Comparison of ENCODE assay signal across 11 cellular contexts in the genomic region with DNA sequence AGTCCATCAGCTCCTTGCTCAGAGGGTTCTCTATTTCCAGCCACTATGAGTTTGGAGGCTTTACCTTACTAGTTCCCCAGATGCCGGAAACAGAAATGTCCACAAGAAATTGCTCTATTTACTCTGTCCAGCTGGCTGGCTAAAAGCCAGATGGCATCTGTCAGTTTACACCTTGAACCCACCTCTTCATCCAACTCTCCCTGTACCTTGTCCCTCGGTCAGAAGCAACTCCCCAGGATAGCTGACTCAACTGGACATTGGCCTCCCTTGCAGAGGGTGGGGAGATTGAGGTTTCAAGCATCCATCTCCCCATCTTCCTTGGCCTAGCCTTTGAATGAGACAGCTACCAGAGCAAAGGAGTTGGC. TPM values are rescaled to one million over a fixed set of nuclear protein-coding genes. Genes with fewer than 3 reads are reported as not detected.
DNase-seq lines count a peak whose midpoint lies in the region; FAIRE-seq and TF ChIP-seq lines count a peak whose summit lies in the region.
"Had no signal": no experiment of that assay in that cellular context is flagged by ENCODE, and none has a peak within 500 bp of the region (broad histone marks: within the 10 kb centered on the region; RNA-seq: fewer than 3 reads in every experiment).

No MANE protein-coding gene starts in this region.

- peak overlapping the region; percentile 76; the same call in 1 of the 2 replicates for H3K4me3 ChIP-seq in GM08714 (ENCODE audit: low read length)
- H3K4me3 ChIP-seq in PC-9, result peak overlapping the region; percentile 90
- peak overlapping the region; percentile 93 for H3K4me3 ChIP-seq in epithelial cell of proximal tubule (ENCODE audit: low read depth, low read length)
- H3K4me3 ChIP-seq in sigmoid colon, result peak overlapping the region in 3 of 4 donors; percentile 94 to 97 (median 97)

- H3K36me3 ChIP-seq in PC-9 (ENCODE audit: low read depth) (peaks cover 9% of the 10 kb centered on the region; the same call in 1 of the 2 replicates), sigmoid colon (peaks cover 3 to 32% (median 21%) of the 10 kb centered on the region in 4 donors)

- POLR2A ChIA-PET in PC-9 (lab: Charles Lee; ENCODE audit: unreplicated experiment), result no interaction called here

- H3K27me3 ChIP-seq in PC-9 (ENCODE audit: insufficient read depth, low read depth), result no peaks in the 10 kb centered on the region
- H3K27me3 ChIP-seq in sigmoid colon, result no peaks in the 10 kb centered on the region
- H3K27me3 ChIP-seq: ascending aorta had no signal

- no peak for DNase-seq in PC-9
- no peak for DNase-seq in epithelial cell of proximal tubule (ENCODE audit: low read depth)
- DNase-seq in sigmoid colon, result no peak
- DNase-seq in NCI-H526 treated with DMSO at 0.1 percent for 48 hours (lab: John Stamatoyannopoulos, UW), result no peak
- no peak for DNase-seq in H4 (ENCODE audit: low spot score)
- DNase-seq in GM12892 (ENCODE audit: insufficient read length), result no peak
- no peak for DNase-seq in SHP77 (lab: John Stamatoyannopoulos, UW)
- DNase-seq: Right ventricle myocardium superior had no signal

- H4K20me1 ChIP-seq in PC-9 (ENCODE audit: insufficient read depth), result no peaks in the 10 kb centered on the region

- 54 to 72% methylated on average over 2 of the region's 2 CpGs for WGBS in sigmoid colon, 2 donors

- intact Hi-C loops in PC-9 (cut with micrococcal nuclease; ENCODE audit: unreplicated experiment), result no loop called here
- intact Hi-C loops in sigmoid colon (cut with DNase I), result no loop called here

- H3F3A ChIP-seq in PC-9 (ENCODE audit: insufficient read depth, low read depth), result peaks cover 17% of the 10 kb centered on the region

- H3K27ac ChIP-seq in PC-9 (peak overlapping the region; percentile 14; the same call in 1 of the 2 replicates), sigmoid colon (no peak overlapping the region)

- TF ChIP-seq EP300 in sigmoid colon (IDR thresholded peaks at IDR 0.05), result no peak

- no peak for FAIRE-seq in GM12892 (lab: Jason Lieb, UNC)

- H3K9me2 ChIP-seq in PC-9 (ENCODE audit: insufficient read depth), result no peaks in the 10 kb centered on the region

- H2AFZ ChIP-seq in PC-9, result no peak overlapping the region

- H3K4me1 ChIP-seq in PC-9 (replicated peaks; ENCODE audit: insufficient read depth) (peaks cover 25% of the 10 kb centered on the region), sigmoid colon (peaks cover 0 to 35% (median 26%) of the 10 kb centered on the region in 4 donors)

- no TSS peak for BruUV-seq in PC-9 (replicated peaks; lab: Mats Ljungman, UMichigan)

- no peaks in the 10 kb centered on the region for H3K9me3 ChIP-seq in PC-9 (ENCODE audit: insufficient read depth, low read depth)
- H3K9me3 ChIP-seq in sigmoid colon, result no peaks in the 10 kb centered on the region
- H3K9me3 ChIP-seq: ascending aorta had no signal

- CTCF ChIA-PET in PC-9 (lab: Charles Lee), result no interaction called here

- no peak for TF ChIP-seq POLR2A in sigmoid colon (IDR thresholded peaks at IDR 0.05)
- no peak for TF ChIP-seq POLR2A in GM12892 (IDR thresholded peaks at IDR 0.05; ENCODE audit: low read depth, low read length)

- H3K79me2 ChIP-seq in PC-9 (ENCODE audit: low read depth), result peaks cover 16% of the 10 kb centered on the region

- H3K4me2 ChIP-seq in PC-9, result peak overlapping the region; percentile 96

- TF ChIP-seq CTCF in PC-9 (conservative IDR thresholded peaks at IDR 0.05), result no peak
- TF ChIP-seq CTCF in epithelial cell of proximal tubule (conservative IDR thresholded peaks at IDR 0.05; ENCODE audit: low read depth, low read length), result no peak
- no peak for TF ChIP-seq CTCF in sigmoid colon (IDR thresholded peaks at IDR 0.05)

RNA-seq across cellular contexts. Expression of a gene that starts 1.7 kb away (rescaled TPM):
- total RNA-seq in PC-9 (2021), result 6.7 and 9.3 TPM in 2 replicates
- total RNA-seq in epithelial cell of proximal tubule, result 6.1 and 8.2 TPM in 2 replicates
- 1 to 10 TPM; 5.3 to 8.0 (median 5.8) TPM for total RNA-seq in sigmoid colon
- polyA plus RNA-seq in sigmoid colon, result 10 to 100 TPM in 1 of 3 donors, 1 to 10 TPM in 2; 6.0 to 22.6 (median 7.6) TPM
- total RNA-seq in H4 (2014; rRNA removed; shearing (Covaris generic)), result 2.3 and 5.1 TPM in 2 replicates
- polyA plus RNA-seq in GM12892 (2012; ENCODE audit: missing spikeins), result 4.0 TPM

RNA-seq across cellular contexts. Expression of a gene that starts 7.2 kb away (rescaled TPM):
- 32.8 and 41.1 TPM in 2 replicates for total RNA-seq in PC-9 (2021)
- 24.8 and 32.3 TPM in 2 replicates for total RNA-seq in epithelial cell of proximal tubule
- 10 to 100 TPM; 16.1 to 22.1 (median 16.8) TPM for total RNA-seq in sigmoid colon
- 10 to 100 TPM in 1 of 3 donors, 1 to 10 TPM in 2; 4.2 to 44.6 (median 6.9) TPM for polyA plus RNA-seq in sigmoid colon
- 25.0 and 43.7 TPM in 2 replicates for total RNA-seq in H4 (2014; rRNA removed; shearing (Covaris generic))
- polyA plus RNA-seq in GM12892 (2012; ENCODE audit: missing spikeins), result 16.9 TPM

RNA-seq across cellular contexts. Expression of a gene that starts 12.5 kb away (rescaled TPM):
- total RNA-seq in PC-9 (2021) (34.9 and 35.5 TPM in 2 replicates), epithelial cell of proximal tubule (11.9 and 13.7 TPM in 2 replicates), sigmoid colon (10 to 100 TPM; 15.0 to 33.0 (median 21.2) TPM)
- polyA plus RNA-seq in sigmoid colon, result 10 to 100 TPM; 12.0 to 23.2 (median 20.1) TPM
- 6.1 and 7.2 TPM in 2 replicates for total RNA-seq in H4 (2014; rRNA removed; shearing (Covaris generic))
- polyA plus RNA-seq in GM12892 (2012; ENCODE audit: missing spikeins), result 19.3 TPM

RNA-seq across cellular contexts. Expression of a gene that starts 24.2 kb away (rescaled TPM):
- total RNA-seq in PC-9 (2021) (49.3 and 54.9 TPM in 2 replicates), epithelial cell of proximal tubule (17.0 and 37.1 TPM in 2 replicates), sigmoid colon (10 to 100 TPM in 1 of 4 donors, 1 to 10 TPM in 3; 5.6 to 15.2 (median 6.6) TPM)
- polyA plus RNA-seq in sigmoid colon, result 10 to 100 TPM; 20.3 to 39.3 (median 22.2) TPM
- 6.2 and 16.4 TPM in 2 replicates for total RNA-seq in H4 (2014; rRNA removed; shearing (Covaris generic))
- 28.2 TPM for polyA plus RNA-seq in GM12892 (2012; ENCODE audit: missing spikeins)

RNA-seq across cellular contexts. Expression of a gene that starts 40.0 kb away (rescaled TPM):
- total RNA-seq in PC-9 (2021) (0.11 TPM in 1 of 2 replicates, not detected in the other), epithelial cell of proximal tubule (under 0.01 TPM in 1 of 2 replicates, not detected in the other), sigmoid colon (under 1 TPM in 3 of 4 donors, not detected in 1; under 0.01 to 0.55 (median 0.27) TPM)
- polyA plus RNA-seq in sigmoid colon, result under 1 TPM in 2 of 3 donors, not detected in 1; under 0.01 to 0.26 TPM
- total RNA-seq in H4 (2014; rRNA removed; shearing (Covaris generic)), result 0.25 TPM in 1 of 2 replicates, not detected in the other
- not detected for polyA plus RNA-seq in GM12892 (2012; ENCODE audit: missing spikeins)
- total RNA-seq: ascending aorta, lung microvascular endothelial cell had no signal
